ENCODE assay signal across 2 cellular contexts in genomic region chr1:53082826-53083225, GRCh38.
A peak's percentile ranks its signal among the peaks of the same experiment; 100 is the strongest.
TF ChIP-seq lines count a peak whose summit lies in the region.

No MANE protein-coding gene starts in this region.

TF ChIP-seq in HepG2, 621 proteins besides CTCF, POLR2A, EP300 and RAD21:
- TF ChIP-seq IRF1 (CRISPR knock-in tag; IDR thresholded peaks at IDR 0.05; ENCODE audit: low read depth) (no peak), ZNF616 (CRISPR knock-in tag; IDR thresholded peaks at IDR 0.05; ENCODE audit: low read depth) (peak; percentile 29; the same call in 1 of the 2 replicates), MAX (IDR thresholded peaks at IDR 0.05) (0 out of 2 replicates have a peak, but pooled peaks have one; percentile 5)

TF ChIP-seq in H1, 55 proteins besides CTCF, POLR2A, EP300 and RAD21:
- TF ChIP-seq CREB1 (IDR thresholded peaks at IDR 0.05) (no peak), SAP30 (IDR thresholded peaks at IDR 0.05; ENCODE audit: insufficient read depth, insufficient replicate concordance, low read length) (no peak), ATF3 (IDR thresholded peaks at IDR 0.05; ENCODE audit: insufficient read depth, low read depth, low read length) (no peak), KDM5A (IDR thresholded peaks at IDR 0.05; ENCODE audit: low read length) (no peak), SP2 (IDR thresholded peaks at IDR 0.05; ENCODE audit: low read length) (no peak), SP4 (IDR thresholded peaks at IDR 0.05; ENCODE audit: low read length) (no peak), BRCA1 (IDR thresholded peaks at IDR 0.05; ENCODE audit: low read depth, low read length) (no peak), CHD7 (IDR thresholded peaks at IDR 0.05; ENCODE audit: insufficient replicate concordance, low read length) (no peak), ASH2L (IDR thresholded peaks at IDR 0.05; ENCODE audit: low read length) (no peak), RFX5 (IDR thresholded peaks at IDR 0.05; ENCODE audit: borderline replicate concordance, low read depth, low read length) (no peak), SP1 (IDR thresholded peaks at IDR 0.05; ENCODE audit: low read depth, low read length) (no peak), NANOG (IDR thresholded peaks at IDR 0.05; ENCODE audit: insufficient read depth, low read depth, low read length, poor library complexity, severe bottlenecking) (no peak), JUN (IDR thresholded peaks at IDR 0.05; ENCODE audit: low read depth, low read length) (no peak), EZH2 (IDR thresholded peaks at IDR 0.05; ENCODE audit: low read depth, low read length, severe bottlenecking) (no peak)
TF ChIP-seq in H1: peak in this region for 0.
